ENCODE assay signal across 25 cellular contexts in the genomic region with DNA sequence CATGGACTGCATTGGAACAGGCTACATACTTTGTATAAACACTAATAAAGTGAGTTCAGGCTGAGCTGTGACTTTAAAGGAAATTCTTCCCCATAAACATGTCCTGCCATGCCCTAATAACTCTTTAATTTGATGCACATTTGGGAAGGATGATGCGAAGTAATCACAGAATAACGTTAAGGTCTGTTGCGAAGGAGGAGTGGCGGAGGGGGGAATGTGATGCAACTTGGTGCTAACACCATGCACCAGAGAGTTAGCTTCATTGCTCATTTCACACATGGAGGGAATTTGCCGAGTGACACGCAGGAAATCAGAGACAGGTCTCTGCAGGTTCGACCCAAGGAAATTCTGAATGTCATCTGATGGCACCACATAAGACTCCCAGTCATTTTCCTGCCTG. TPM values are rescaled to one million over a fixed set of nuclear protein-coding genes. Genes with fewer than 3 reads are reported as not detected.
A peak's percentile ranks its signal among the peaks of the same experiment; 100 is the strongest.
DNase-seq lines count a peak whose midpoint lies in the region; ATAC-seq, FAIRE-seq and TF ChIP-seq lines count a peak whose summit lies in the region.
"Had no signal": no experiment of that assay in that cellular context is flagged by ENCODE, and none has a peak within 500 bp of the region (broad histone marks: within the 10 kb centered on the region; RNA-seq: fewer than 3 reads in every experiment).

No MANE protein-coding gene starts in this region.

- intact Hi-C loops in PC-9 (cut with micrococcal nuclease; ENCODE audit: unreplicated experiment) (no loop called here), pancreas (cut with DNase I) (no loop called here)

- H3K79me2 ChIP-seq in GM23338 (replicated peaks; ENCODE audit: insufficient read depth), result no peaks in the 10 kb centered on the region
- H3K79me2 ChIP-seq in PC-9 (ENCODE audit: low read depth), result no peaks in the 10 kb centered on the region

- no peaks in the 10 kb centered on the region; the same call in 1 of the 2 replicates for H4K20me1 ChIP-seq in GM23338 (replicated peaks; ENCODE audit: insufficient read depth)
- H4K20me1 ChIP-seq in PC-9 (ENCODE audit: insufficient read depth), result no peaks in the 10 kb centered on the region

- WGBS in pancreas, 2 donors, result 76 to 82% methylated on average over 7 of the region's 7 CpGs

- H3K36me3 ChIP-seq in GM23338 (ENCODE audit: insufficient read depth) (no peaks in the 10 kb centered on the region), bronchial epithelial cell (ENCODE audit: control insufficient read depth, insufficient read depth, low read length) (no peaks in the 10 kb centered on the region), PC-9 (ENCODE audit: low read depth) (no peaks in the 10 kb centered on the region), pancreas (no peaks in the 10 kb centered on the region)

- no peaks in the 10 kb centered on the region for H3F3A ChIP-seq in GM23338 (replicated peaks; ENCODE audit: low read depth)
- H3F3A ChIP-seq in PC-9 (ENCODE audit: insufficient read depth, low read depth), result no peaks in the 10 kb centered on the region

- H3K4me3 ChIP-seq in AG09309 (ENCODE audit: control insufficient read depth, low read depth, low read length) (no peak overlapping the region), GM23338 (no peak overlapping the region), bronchial epithelial cell (ENCODE audit: low read depth, low read length) (no peak overlapping the region), foreskin fibroblast (ENCODE audit: low read depth in 1 of 2, low read length in 2 of 2) (no peak overlapping the region), PC-9 (no peak overlapping the region), pancreas (no peak overlapping the region)
- H3K4me3 ChIP-seq: SK-N-MC had no signal

- no peak for TF ChIP-seq CTCF in AG09309 (IDR thresholded peaks at IDR 0.05; ENCODE audit: control insufficient read depth, insufficient read depth, low read depth, low read length, missing control alignments)
- TF ChIP-seq CTCF in GM23338 (conservative IDR thresholded peaks at IDR 0.05; ENCODE audit: low read depth in 2 of 2), result no peak
- no peak for TF ChIP-seq CTCF in bronchial epithelial cell (IDR thresholded peaks at IDR 0.05; ENCODE audit: insufficient read depth, low read length, severe bottlenecking)
- TF ChIP-seq CTCF in foreskin fibroblast (IDR thresholded peaks at IDR 0.05; ENCODE audit: low read depth, low read length), result no peak
- TF ChIP-seq CTCF in PC-9 (conservative IDR thresholded peaks at IDR 0.05), result no peak
- TF ChIP-seq CTCF in pancreas (IDR thresholded peaks at IDR 0.05), result no peak

- DNase-seq in AG09309 (ENCODE audit: low read depth), result peak; percentile 85
- DNase-seq in GM23338 (ENCODE audit: low spot score), result no peak
- peak; percentile 86 for DNase-seq in bronchial epithelial cell (ENCODE audit: low read depth)
- peak; percentile 60 to 93 for DNase-seq in foreskin fibroblast
- DNase-seq in GOT3 (lab: John Stamatoyannopoulos, UW), result no peak
- no peak for DNase-seq in DMS79 treated with DMSO at 0.1 percent for 48 hours (lab: John Stamatoyannopoulos, UW)
- no peak for DNase-seq in PC-9
- no peak for DNase-seq in pancreas
- DNase-seq: activated CD4-positive, alpha-beta T cell treated with anti-CD3 and anti-CD28 coated beads for 4 hours; activated CD8-positive, alpha-beta memory T cell treated with anti-CD3 and anti-CD28 coated beads for 24 hours; activated gamma-delta T cell treated with Interleukin-2 at 50 U/mL for 16 hours; activated naive CD8-positive, alpha-beta T cell treated with anti-CD3 and anti-CD28 coated beads, Interleukin-2, amount 50 U/mL, for 24 hours; activated T-cell treated with anti-CD3 and anti-CD28 coated beads, Interleukin-2, amount 50 U/mL, for 1 hour; Calu3; Kasumi-1; left cardiac atrium; NCI-H1694; NCI-H526 treated with DMSO at 0.1 percent for 48 hours; T-helper 2 cell; trophoblast cell had no signal

- H3K27ac Mint-ChIP-seq in GM23338, result no peak overlapping the region
- H3K27ac Mint-ChIP-seq: activated naive CD8-positive, alpha-beta T cell treated with anti-CD3 and anti-CD28 coated beads, Interleukin-2, amount 50 U/mL, for 24 hours; CD14-positive monocyte; memory B cell had no signal

- H3K9me3 ChIP-seq in PC-9 (ENCODE audit: insufficient read depth, low read depth), result no peaks in the 10 kb centered on the region
- no peaks in the 10 kb centered on the region for H3K9me3 ChIP-seq in pancreas

- FAIRE-seq in bronchial epithelial cell (lab: Jason Lieb, UNC) (peak; percentile 83), pancreas (lab: Jason Lieb, UNC) (no peak)
- FAIRE-seq: A204.1 had no signal

- peaks cover 21% of the 10 kb centered on the region for H3K4me1 Mint-ChIP-seq in GM23338
- H3K4me1 Mint-ChIP-seq: activated naive CD8-positive, alpha-beta T cell treated with anti-CD3 and anti-CD28 coated beads, Interleukin-2, amount 50 U/mL, for 24 hours; CD14-positive monocyte; memory B cell had no signal

- no peaks in the 10 kb centered on the region for H3K9me2 ChIP-seq in GM23338 (ENCODE audit: insufficient read depth)
- no peaks in the 10 kb centered on the region for H3K9me2 ChIP-seq in PC-9 (ENCODE audit: insufficient read depth)

- no peak overlapping the region for H3K4me3 Mint-ChIP-seq in GM23338
- H3K4me3 Mint-ChIP-seq: activated naive CD8-positive, alpha-beta T cell treated with anti-CD3 and anti-CD28 coated beads, Interleukin-2, amount 50 U/mL, for 24 hours; brain; CD14-positive monocyte; memory B cell had no signal

- H3K4me1 ChIP-seq in GM23338 (ENCODE audit: insufficient read depth) (peaks cover 14% of the 10 kb centered on the region; the same call in 1 of the 2 replicates), PC-9 (replicated peaks; ENCODE audit: insufficient read depth) (no peaks in the 10 kb centered on the region), pancreas (no peaks in the 10 kb centered on the region)

- CTCF ChIA-PET in PC-9 (lab: Charles Lee), result no interaction called here

- POLR2A ChIA-PET in PC-9 (lab: Charles Lee; ENCODE audit: unreplicated experiment), result no interaction called here

- peaks cover 7% of the 10 kb centered on the region for H3K27me3 Mint-ChIP-seq in GM23338 (ENCODE audit: insufficient read depth, low read depth, poor library complexity)
- H3K27me3 Mint-ChIP-seq: activated naive CD8-positive, alpha-beta T cell treated with anti-CD3 and anti-CD28 coated beads, Interleukin-2, amount 50 U/mL, for 24 hours had no signal

- no peak overlapping the region for H3K27ac ChIP-seq in GM23338 (ENCODE audit: low read depth)
- H3K27ac ChIP-seq in PC-9, result no peak overlapping the region
- no peak overlapping the region for H3K27ac ChIP-seq in pancreas
- H3K27ac ChIP-seq: SK-N-MC had no signal

- ATAC-seq in GM23338 (no peak), pancreas (no peak)
- ATAC-seq: activated naive CD8-positive, alpha-beta T cell treated with anti-CD3 and anti-CD28 coated beads, Interleukin-2, amount 50 U/mL, for 24 hours; left cardiac atrium had no signal

- BruUV-seq in PC-9 (replicated peaks; lab: Mats Ljungman, UMichigan), result no TSS peak

- 0 out of 2 replicates have a peak overlapping the region, but pooled peaks have one; percentile 10 for H2AFZ ChIP-seq in GM23338
- no peak overlapping the region for H2AFZ ChIP-seq in PC-9

- H3K4me2 ChIP-seq in GM23338, result no peak overlapping the region
- H3K4me2 ChIP-seq in PC-9, result no peak overlapping the region

- no peaks in the 10 kb centered on the region for H3K36me3 Mint-ChIP-seq in GM23338 (ENCODE audit: low read depth)
- H3K36me3 Mint-ChIP-seq: brain, CD14-positive monocyte, memory B cell had no signal

- H3K27me3 ChIP-seq in GM23338 (ENCODE audit: insufficient read depth) (no peaks in the 10 kb centered on the region), bronchial epithelial cell (ENCODE audit: control insufficient read depth, insufficient read depth, low read length) (no peaks in the 10 kb centered on the region), PC-9 (ENCODE audit: insufficient read depth, low read depth) (peaks cover 35% of the 10 kb centered on the region; the same call in 1 of the 2 replicates), pancreas (no peaks in the 10 kb centered on the region)

- no peaks in the 10 kb centered on the region for H3K9me3 Mint-ChIP-seq in GM23338
- H3K9me3 Mint-ChIP-seq: activated naive CD8-positive, alpha-beta T cell treated with anti-CD3 and anti-CD28 coated beads, Interleukin-2, amount 50 U/mL, for 24 hours; memory B cell had no signal

TF ChIP-seq in GM23338, 12 proteins besides CTCF, POLR2A, EP300 and RAD21 (continues in another document):
- TF ChIP-seq CREB1 (CRISPR knock-in tag; IDR thresholded peaks at IDR 0.05; ENCODE audit: low read depth) (no peak), ZNF331 (CRISPR knock-in tag; IDR thresholded peaks at IDR 0.05; ENCODE audit: low read depth) (no peak)
- TF ChIP-seq, protein P1, sequence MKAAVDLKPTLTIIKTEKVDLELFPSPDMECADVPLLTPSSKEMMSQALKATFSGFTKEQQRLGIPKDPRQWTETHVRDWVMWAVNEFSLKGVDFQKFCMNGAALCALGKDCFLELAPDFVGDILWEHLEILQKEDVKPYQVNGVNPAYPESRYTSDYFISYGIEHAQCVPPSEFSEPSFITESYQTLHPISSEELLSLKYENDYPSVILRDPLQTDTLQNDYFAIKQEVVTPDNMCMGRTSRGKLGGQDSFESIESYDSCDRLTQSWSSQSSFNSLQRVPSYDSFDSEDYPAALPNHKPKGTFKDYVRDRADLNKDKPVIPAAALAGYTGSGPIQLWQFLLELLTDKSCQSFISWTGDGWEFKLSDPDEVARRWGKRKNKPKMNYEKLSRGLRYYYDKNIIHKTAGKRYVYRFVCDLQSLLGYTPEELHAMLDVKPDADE (IDR thresholded peaks at IDR 0.05), result no peak

RNA-seq across cellular contexts. Expression of a gene that starts 32.9 kb away (rescaled TPM):
- total RNA-seq in GM23338 (2014; rRNA removed; shearing (Covaris generic)), result 0.59 and 4.3 TPM in 2 replicates
- polyA plus RNA-seq in GM23338 (2016; fragmentation: Nextera tagmentation; extraction: Ambion mirVana) (0.71 and 0.83 TPM in 2 replicates), pancreas (1 to 10 TPM; 1.1 to 1.4 TPM)
- total RNA-seq in bronchial epithelial cell (0.79 and 1.7 TPM in 2 replicates), PC-9 (2021) (not detected in 2 replicates), pancreas (10 to 100 TPM in 1 of 6 donors, 1 to 10 TPM in 5; 1.5 to 11.4 (median 4.9) TPM)
- total RNA-seq: Calu3 had no signal
- polyA plus RNA-seq: CD14-positive monocyte had no signal

Comparison
In these comparisons a context has a peak if more than half of its experiments do, and no peak if none do; other contexts are left out.
1. DNase-seq: peak in AG09309 (single experiment), bronchial epithelial cell (single experiment) and foreskin fibroblast (2 of 2); none in GM23338 (single experiment), GOT3 (single experiment), DMS79 treated with DMSO at 0.1 percent for 48 hours (single experiment), PC-9 (0 of 2) and pancreas (0 of 6).